9 cellular contexts compared by ENCODE assay signal in the genomic region with DNA sequence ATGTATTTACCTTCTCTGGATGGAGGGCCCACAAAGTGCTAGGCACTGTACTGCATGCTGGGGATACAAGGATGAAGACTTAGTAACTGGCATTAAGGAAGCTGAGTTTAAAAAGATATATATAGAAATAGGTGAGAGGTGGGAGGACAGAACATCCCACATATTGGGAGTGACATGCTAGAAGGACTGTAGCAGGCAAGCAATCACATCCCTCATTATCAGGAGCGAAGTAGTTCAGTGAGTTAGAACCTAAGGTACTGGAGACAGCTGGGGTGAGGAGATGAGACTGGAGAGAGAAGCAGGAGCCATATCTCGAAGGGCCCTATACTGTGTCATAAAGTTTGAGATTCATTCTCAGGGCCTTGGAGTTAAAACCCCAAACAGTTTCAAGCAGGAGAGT. TPM values are rescaled to one million over a fixed set of nuclear protein-coding genes. Genes with fewer than 3 reads are reported as not detected.
"Had no signal": no experiment of that assay in that cellular context is flagged by ENCODE, and none has a peak within 500 bp of the region (broad histone marks: within the 10 kb centered on the region; RNA-seq: fewer than 3 reads in every experiment).

No MANE protein-coding gene starts in this region.

- DNase-seq: GDM1, GF-D8 had no signal

- ATAC-seq: GM12878 had no signal

- H3K4me3 ChIP-seq: GM12878 had no signal

- FAIRE-seq: G401.6, GM12878, GM12891, GM12892, GM18507, GM19239 had no signal

RNA-seq across cellular contexts. Expression of a gene that starts 51.9 kb away (rescaled TPM):
- total RNA-seq: G401, GM12878 had no signal
- polyA plus RNA-seq: GM12878 had no signal
